ENCODE assay signal across 20 cellular contexts in genomic region chr7:40315277-40315676, GRCh38.
DNase-seq lines count a peak whose midpoint lies in the region; ATAC-seq, FAIRE-seq and TF ChIP-seq lines count a peak whose summit lies in the region.
"Had no signal": no experiment of that assay in that cellular context is flagged by ENCODE, and none has a peak within 500 bp of the region (broad histone marks: within the 10 kb centered on the region; RNA-seq: fewer than 3 reads in every experiment).

No MANE protein-coding gene starts in this region.

- WGBS in SK-N-SH (ENCODE audit: low lambda C conversion rate) = 89% methylated on average over 2 of the region's 2 CpGs
- 94% methylated on average over 2 of the region's 2 CpGs for WGBS in prostate gland

- ATAC-seq in SK-N-SH treated with all-trans-retinoic acid at 6 μM for 48 hours (no peak), mucosa of descending colon (peak; percentile 48), HG02763 (IDR thresholded peaks at IDR 0.05; ENCODE audit: unreplicated experiment) (no peak)

- TF ChIP-seq POLR2A in prostate gland (IDR thresholded peaks at IDR 0.05) = no peak

- no peak for TF ChIP-seq RAD21 in SK-N-SH (IDR thresholded peaks at IDR 0.05; ENCODE audit: low read length)

- no peak for TF ChIP-seq EP300 in SK-N-SH (IDR thresholded peaks at IDR 0.05; ENCODE audit: borderline replicate concordance in 1 of 2, low read depth in 1 of 2, low read length in 1 of 2)

- H3K9me3 ChIP-seq in SK-N-SH = no peaks in the 10 kb centered on the region
- no peaks in the 10 kb centered on the region for H3K9me3 ChIP-seq in mucosa of descending colon
- no peaks in the 10 kb centered on the region for H3K9me3 ChIP-seq in prostate gland

- no peak overlapping the region for H2AFZ ChIP-seq in SK-N-SH (ENCODE audit: low read depth)

- H3K9me2 ChIP-seq in SK-N-SH = no peaks in the 10 kb centered on the region

- no peak overlapping the region for H3K9ac ChIP-seq in SK-N-SH

- H3K27ac ChIP-seq in SK-N-SH (ENCODE audit: low read depth in 2 of 2, low read length in 1 of 2) = no peak overlapping the region; a peak in 1 of 4 replicates
- no peak overlapping the region for H3K27ac ChIP-seq in prostate gland
- H3K27ac ChIP-seq: C4-2B had no signal

- POLR2A ChIA-PET in SK-N-SH (lab: Yijun Ruan, JAX) = no interaction called here

- TF ChIP-seq CTCF in SK-N-SH (IDR thresholded peaks at IDR 0.05) (no peak), astrocyte of the spinal cord (IDR thresholded peaks at IDR 0.05; ENCODE audit: low read depth, low read length) (no peak), mucosa of descending colon (IDR thresholded peaks at IDR 0.05) (no peak), prostate gland (IDR thresholded peaks at IDR 0.05) (no peak), D721Med (IDR thresholded peaks at IDR 0.05; ENCODE audit: insufficient read depth, missing control alignments) (no peak)

- CTCF ChIA-PET in SK-N-SH (lab: Yijun Ruan, JAX) = no interaction called here

- H3K4me1 ChIP-seq in SK-N-SH (ENCODE audit: control insufficient read depth in 1 of 2, insufficient read depth in 2 of 2, low read depth in 1 of 2, low read length in 1 of 2) = peaks cover 4 to 7% of the 10 kb centered on the region in 2 experiments; a peak in 3 of 4 replicates
- H3K4me1 ChIP-seq in mucosa of descending colon (ENCODE audit: low read depth) = no peaks in the 10 kb centered on the region
- H3K4me1 ChIP-seq in prostate gland (replicated peaks) = no peaks in the 10 kb centered on the region

- H3K27me3 ChIP-seq in SK-N-SH (ENCODE audit: insufficient read depth) (no peaks in the 10 kb centered on the region), prostate gland (replicated peaks; ENCODE audit: insufficient read depth) (no peaks in the 10 kb centered on the region)

- DNase-seq in SK-N-SH (no peak), astrocyte of the spinal cord (ENCODE audit: low read depth, low spot score) (peak; percentile 62), mucosa of descending colon (no peak), G401 (ENCODE audit: low spot score) (no peak), prostate gland (ENCODE audit: low spot score) (no peak), D721Med (ENCODE audit: insufficient read length, low spot score) (no peak)
- DNase-seq: COR-L47, DMS79 treated with DMSO at 0.1 percent for 48 hours, GF-D8, GOT3, NCI-H1105, NCI-H187, NCI-H446, NCI-H774, Right ventricle myocardium superior had no signal

- H3K79me2 ChIP-seq in SK-N-SH (ENCODE audit: insufficient read depth) = no peaks in the 10 kb centered on the region

- H3K4me2 ChIP-seq in SK-N-SH = no peak overlapping the region

- intact Hi-C loops in mucosa of descending colon (cut with DNase I, micrococcal nuclease) (no loop called here), prostate gland (cut with DNase I) (no loop called here)

- in situ Hi-C loops in astrocyte of the spinal cord (cut with HindIII; ENCODE audit: low sequenced_read_pairs) (no loop called here), G401 (cut with HindIII; ENCODE audit: low sequenced_read_pairs) (no loop called here)

- H3K4me3 ChIP-seq in SK-N-SH (ENCODE audit: low read depth in 2 of 2, low read length in 1 of 2) = no peak overlapping the region
- no peak overlapping the region for H3K4me3 ChIP-seq in astrocyte of the spinal cord (ENCODE audit: low read depth, low read length)
- no peak overlapping the region for H3K4me3 ChIP-seq in mucosa of descending colon
- no peak overlapping the region for H3K4me3 ChIP-seq in prostate gland

- no peak for FAIRE-seq in D721Med (lab: Jason Lieb, UNC)
- FAIRE-seq: A204.1, HTR-8/SVneo had no signal

- H4K20me1 ChIP-seq in SK-N-SH (ENCODE audit: insufficient read depth) = no peaks in the 10 kb centered on the region

- H3F3A ChIP-seq in SK-N-SH (replicated peaks; ENCODE audit: insufficient read depth) = peaks cover 19% of the 10 kb centered on the region

- H3K36me3 ChIP-seq in SK-N-SH (replicated peaks in 1 of 2; ENCODE audit: control insufficient read depth in 1 of 2, insufficient read depth in 2 of 2, low read length in 1 of 2) (no peaks in the 10 kb centered on the region), mucosa of descending colon (ENCODE audit: low read depth) (no peaks in the 10 kb centered on the region), prostate gland (no peaks in the 10 kb centered on the region)

TF ChIP-seq in SK-N-SH, 30 proteins besides CTCF, POLR2A, EP300 and RAD21:
- TF ChIP-seq ELF1 (IDR thresholded peaks at IDR 0.05) (0 out of 2 replicates have a peak, but pooled peaks have one; percentile 17), FOXJ3 (CRISPR knock-in tag; IDR thresholded peaks at IDR 0.05) (no peak), POLR2AphosphoS5 (IDR thresholded peaks at IDR 0.05; ENCODE audit: low read depth, low read length) (no peak), TCF12 (IDR thresholded peaks at IDR 0.05) (peak; percentile 32; the same call in 1 of the 2 replicates)

TF ChIP-seq in SK-N-SH treated with all-trans-retinoic acid at 6 μM for 48 hours, 23 proteins besides CTCF, POLR2A, EP300 and RAD21:
- TF ChIP-seq PPARA (CRISPR knock-in tag; IDR thresholded peaks at IDR 0.05; ENCODE audit: borderline replicate concordance) (no peak), GLIS3 (CRISPR knock-in tag; IDR thresholded peaks at IDR 0.05) (no peak), ZFP3 (CRISPR knock-in tag; IDR thresholded peaks at IDR 0.05) (no peak), CREB5 (CRISPR knock-in tag; IDR thresholded peaks at IDR 0.05; ENCODE audit: low read depth) (no peak)
